In the genomic region with DNA sequence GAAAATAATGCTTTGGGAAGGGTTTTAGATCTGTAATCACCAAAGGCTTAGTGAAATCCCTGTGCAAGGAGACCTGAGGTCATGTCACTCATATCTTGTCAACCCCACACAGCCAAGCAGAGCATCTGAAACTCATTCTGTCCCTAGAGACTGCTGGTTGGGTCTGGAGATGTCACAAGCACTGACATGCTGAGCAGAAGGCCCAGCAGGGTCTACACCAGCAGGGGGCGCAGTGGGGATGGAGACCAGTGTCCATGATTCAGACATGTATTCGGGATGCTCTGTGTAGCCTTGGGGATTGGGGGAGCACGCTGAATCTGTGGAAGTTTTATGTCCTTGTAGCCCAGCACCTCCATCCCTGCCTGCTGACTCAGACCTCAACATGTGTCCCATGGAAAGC, we compare ENCODE assay signal across 8 cellular contexts.
DNase-seq lines count a peak whose midpoint lies in the region; ATAC-seq and TF ChIP-seq lines count a peak whose summit lies in the region.
"Not testable (repeated sequence)": the region's sequence is repeated elsewhere in the genome, so short reads cannot be mapped to it uniquely, and the experiment has no call there.

No MANE protein-coding gene starts in this region.

- H4K5ac ChIP-seq in mesendoderm (ENCODE audit: low read length), result not testable (repeated sequence)

- H3K9me3 Mint-ChIP-seq in HFFc6; activated T-helper 17 cell treated with anti-CD3 and anti-CD28 coated beads, Interleukin-2, amount 50 U/mL, for 72 hours: not testable (repeated sequence)

- not testable (repeated sequence) for H3K18ac ChIP-seq in mesendoderm (ENCODE audit: low read length)

- not testable (repeated sequence) for H3K4me1 ChIP-seq in mesendoderm (ENCODE audit: control insufficient read depth, low read depth, low read length)

- H3K9ac ChIP-seq in mesendoderm (ENCODE audit: low read length), result not testable (repeated sequence)

- peak; percentile 2; the same call in 1 of the 2 replicates for TF ChIP-seq CTCF in AG09319 (IDR thresholded peaks at IDR 0.05; ENCODE audit: low read depth, low read length)
- TF ChIP-seq CTCF in HFFc6 (IDR thresholded peaks at IDR 0.05), result peak; percentile 50

- not testable (repeated sequence) for H3K36me3 Mint-ChIP-seq in HFFc6 (ENCODE audit: low read depth); activated T-helper 17 cell treated with anti-CD3 and anti-CD28 coated beads, Interleukin-2, amount 50 U/mL, for 72 hours (ENCODE audit: low read depth)

- not testable (repeated sequence) for H2BK15ac ChIP-seq in mesendoderm (replicated peaks; ENCODE audit: low read depth)

- not testable (repeated sequence) for H3K27me3 ChIP-seq in mesendoderm (ENCODE audit: insufficient read depth, low read length, poor library complexity)

- peak; percentile 90 for ATAC-seq in GM18499 (IDR thresholded peaks at IDR 0.05; ENCODE audit: insufficient read depth, unreplicated experiment)
- ATAC-seq in GM19397 (IDR thresholded peaks at IDR 0.05; ENCODE audit: unreplicated experiment), result peak; percentile 99
- ATAC-seq in HG03095 (IDR thresholded peaks at IDR 0.05; ENCODE audit: unreplicated experiment), result peak; percentile 98
- ATAC-seq in activated T-helper 17 cell treated with anti-CD3 and anti-CD28 coated beads, Interleukin-2, amount 50 U/mL, for 72 hours (replicated peaks), result peak; percentile 69

- not testable (repeated sequence) for H3K27ac Mint-ChIP-seq in HFFc6; activated T-helper 17 cell treated with anti-CD3 and anti-CD28 coated beads, Interleukin-2, amount 50 U/mL, for 72 hours

- no CpG with 5 or more reads among the region's 3 CpGs for WGBS in mesendoderm (ENCODE audit: extremely low coverage, insufficient coverage, low lambda C conversion rate)

- in situ Hi-C loops in KBM-7 (cut with MboI; ENCODE audit: low pct_unique_long_range_greater_than_20kb, low sequenced_read_pairs), result not testable (repeated sequence)

- H4K8ac ChIP-seq in mesendoderm (ENCODE audit: low read depth, low read length), result not testable (repeated sequence)

- H3K79me1 ChIP-seq in mesendoderm (ENCODE audit: low read length), result not testable (repeated sequence)

- not testable (repeated sequence) for H3K23ac ChIP-seq in mesendoderm (ENCODE audit: low read length)

- H3K79me2 ChIP-seq in mesendoderm (ENCODE audit: control insufficient read depth, insufficient read depth, low read length), result not testable (repeated sequence)

- H3K4ac ChIP-seq in mesendoderm (ENCODE audit: low read depth, low read length), result not testable (repeated sequence)

- H3K56ac ChIP-seq in mesendoderm (ENCODE audit: low read length), result not testable (repeated sequence)

- not testable (repeated sequence) for H3K27me3 Mint-ChIP-seq in HFFc6 (ENCODE audit: insufficient read depth); activated T-helper 17 cell treated with anti-CD3 and anti-CD28 coated beads, Interleukin-2, amount 50 U/mL, for 72 hours

- H3K4me2 ChIP-seq in mesendoderm (ENCODE audit: low read length), result not testable (repeated sequence)

- not testable (repeated sequence) for H3K27ac ChIP-seq in mesendoderm (ENCODE audit: low read depth, low read length)

- not testable (repeated sequence) for H2BK5ac ChIP-seq in mesendoderm (ENCODE audit: low read length)

- H2AK5ac ChIP-seq in mesendoderm (ENCODE audit: low read length), result not testable (repeated sequence)

- H3K4me1 Mint-ChIP-seq in HFFc6 (ENCODE audit: low read depth), result peaks cover 19% of the 10 kb centered on the region
- H3K4me1 Mint-ChIP-seq in activated T-helper 17 cell treated with anti-CD3 and anti-CD28 coated beads, Interleukin-2, amount 50 U/mL, for 72 hours, result not testable (repeated sequence)

- not testable (repeated sequence) for H3K36me3 ChIP-seq in mesendoderm (ENCODE audit: control insufficient read depth, insufficient read depth, low read length)

- H3K4me3 Mint-ChIP-seq in HFFc6; activated T-helper 17 cell treated with anti-CD3 and anti-CD28 coated beads, Interleukin-2, amount 50 U/mL, for 72 hours: not testable (repeated sequence)

- not testable (repeated sequence) for H2BK120ac ChIP-seq in mesendoderm (ENCODE audit: low read depth, low read length)

- DNase-seq in AG09319 (ENCODE audit: extremely low read depth, low read depth); HFFc6: not testable (repeated sequence)
- DNase-seq in KBM-7, result peak; percentile 5
- peak; percentile 0 for DNase-seq in mesendoderm

- H3K4me3 ChIP-seq in mesendoderm (ENCODE audit: low read length), result not testable (repeated sequence)
